12 cellular contexts compared by ENCODE assay signal in the genomic region with DNA sequence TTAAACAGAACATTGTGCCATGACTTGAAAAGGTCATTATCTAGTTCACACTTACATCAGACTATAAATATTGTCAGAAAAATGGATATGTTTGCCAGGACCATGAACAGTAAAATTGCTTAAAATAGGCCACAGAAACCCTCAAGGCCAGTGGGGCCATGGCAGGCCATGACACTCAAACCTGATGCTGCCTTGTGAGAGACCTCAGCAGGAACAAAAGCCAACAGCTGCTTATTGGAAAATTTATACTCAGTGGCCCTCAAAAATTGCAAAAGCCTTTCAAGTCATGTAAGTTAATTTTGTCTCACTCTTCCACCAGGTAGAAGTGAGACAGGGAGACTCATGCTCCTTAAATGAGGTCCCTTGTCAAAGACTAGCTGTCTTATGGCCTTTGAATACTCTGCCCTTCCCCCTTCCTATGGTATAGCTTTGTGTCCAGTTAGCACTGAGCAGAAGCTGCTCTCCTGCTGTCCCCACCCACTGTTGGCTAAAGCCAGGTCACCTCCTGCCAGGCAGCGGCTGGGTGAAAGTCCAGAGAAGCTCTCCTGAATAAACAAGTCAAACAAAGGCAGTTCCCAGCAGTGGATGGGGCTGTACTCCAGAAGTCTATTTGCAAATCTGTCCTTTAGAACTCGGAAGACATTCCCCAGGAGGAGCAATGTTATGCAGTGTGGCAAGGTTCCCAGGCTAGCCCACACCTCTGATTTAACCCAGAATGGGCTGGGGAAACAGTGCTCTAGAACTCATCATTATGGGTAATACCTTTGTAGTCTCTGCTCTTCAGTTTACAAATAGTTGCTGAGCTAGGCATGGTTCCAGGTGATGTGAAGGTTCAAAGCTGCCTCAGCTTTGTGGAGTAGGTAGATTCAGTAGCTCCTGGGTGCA. TPM values are rescaled to one million over a fixed set of nuclear protein-coding genes. Genes with fewer than 3 reads are reported as not detected.
DNase-seq lines count a peak whose midpoint lies in the region; ATAC-seq and TF ChIP-seq lines count a peak whose summit lies in the region.
"Had no signal": no experiment of that assay in that cellular context is flagged by ENCODE, and none has a peak within 500 bp of the region (broad histone marks: within the 10 kb centered on the region; RNA-seq: fewer than 3 reads in every experiment).

No MANE protein-coding gene starts in this region.

- H2BK120ac ChIP-seq in neuronal stem cell (ENCODE audit: low read depth, low read length) = no peak overlapping the region

- H3K9me3 ChIP-seq in Panc1 (ENCODE audit: control insufficient read depth, insufficient read depth, low read depth, low read length) = no peaks in the 10 kb centered on the region
- no peaks in the 10 kb centered on the region for H3K9me3 ChIP-seq in heart left ventricle
- no peaks in the 10 kb centered on the region for H3K9me3 ChIP-seq in neuronal stem cell (replicated peaks in 1 of 2; ENCODE audit: control insufficient read depth in 2 of 2, insufficient read depth in 1 of 2, low read depth in 1 of 2, low read length in 2 of 2)

- H3K36me3 ChIP-seq in Panc1 (ENCODE audit: control insufficient read depth, insufficient read depth, low read length) (no peaks in the 10 kb centered on the region), heart left ventricle (no peaks in the 10 kb centered on the region), neuronal stem cell (replicated peaks in 1 of 2; ENCODE audit: control insufficient read depth in 2 of 2, insufficient read depth in 2 of 2, low read length in 2 of 2) (no peaks in the 10 kb centered on the region)

- CTCF ChIA-PET in Panc1 (lab: Charles Lee) = interaction anchor here (0.8 to 1.4 kb wide), 3 partner anchors 18 to 40 kb away, joined by 3 to 4 read pairs (median 3); no protein-coding TSS in a partner anchor

- H3K4ac ChIP-seq in neuronal stem cell (ENCODE audit: low read length) = no peak overlapping the region

- no peak overlapping the region for H2BK12ac ChIP-seq in neuronal stem cell (ENCODE audit: low read length)

- H4K8ac ChIP-seq in neuronal stem cell (ENCODE audit: low read depth, low read length) = no peak overlapping the region

- H2BK15ac ChIP-seq in neuronal stem cell (ENCODE audit: low read length) = no peak overlapping the region

- peak overlapping the region; percentile 40 for H3K27ac Mint-ChIP-seq in progenitor cell of endocrine pancreas
- H3K27ac Mint-ChIP-seq: activated CD4-positive, alpha-beta T cell treated with anti-CD3 and anti-CD28 coated beads, Interleukin-2, amount 10 ng/mL, durations not matched to agents 7 days and 5 days had no signal

- no peak for TF ChIP-seq POLR2A in heart left ventricle (IDR thresholded peaks at IDR 0.05)

- H3K27me3 ChIP-seq in Panc1 (ENCODE audit: control insufficient read depth, insufficient read depth, low read length) (no peaks in the 10 kb centered on the region), heart left ventricle (no peaks in the 10 kb centered on the region), neuronal stem cell (ENCODE audit: control insufficient read depth in 3 of 3, insufficient read depth in 3 of 3, low read depth in 1 of 3, low read length in 3 of 3) (no peaks in the 10 kb centered on the region)

- no peak overlapping the region for H4K91ac ChIP-seq in neuronal stem cell (ENCODE audit: low read depth, low read length, poor library complexity)

- no peak overlapping the region for H2AFZ ChIP-seq in neuronal stem cell (ENCODE audit: low read length)

- H3K4me3 ChIP-seq in Panc1 (ENCODE audit: low read depth in 2 of 2, low read length in 2 of 2) (no peak overlapping the region), heart left ventricle (no peak overlapping the region), neuronal stem cell (ENCODE audit: low read length in 2 of 2) (no peak overlapping the region)

- H3K4me1 ChIP-seq in Panc1 (ENCODE audit: control insufficient read depth, insufficient read depth, low read length) = peaks cover 61% of the 10 kb centered on the region
- H3K4me1 ChIP-seq in heart left ventricle = peaks cover 0 to 71% (median 31%) of the 10 kb centered on the region in 12 donors
- H3K4me1 ChIP-seq in neuronal stem cell (ENCODE audit: control insufficient read depth in 2 of 2, insufficient read depth in 1 of 2, low read depth in 1 of 2, low read length in 2 of 2) = peaks cover 5 to 10% of the 10 kb centered on the region in 2 donors

- H3K23ac ChIP-seq in neuronal stem cell (ENCODE audit: low read depth, low read length, poor library complexity) = no peak overlapping the region

- DNase-seq in COLO668 (lab: John Stamatoyannopoulos, UW; ENCODE audit: unreplicated experiment) (peak; percentile 51), Panc1 (ENCODE audit: low read depth, low spot score) (no peak), heart left ventricle (peak in 1 of 5 donors; percentile 33), progenitor cell of endocrine pancreas (ENCODE audit: low spot score, unreplicated experiment) (no peak), RKO (ENCODE audit: low spot score) (no peak), NCI-H2171 (lab: John Stamatoyannopoulos, UW) (no peak), neuronal stem cell (ENCODE audit: low spot score) (no peak)
- DNase-seq in activated CD4-positive, alpha-beta T cell treated with anti-CD3 and anti-CD28 coated beads for 4 hours = no peak
- DNase-seq: activated CD4-positive, alpha-beta T cell treated with anti-CD3 and anti-CD28 coated beads, Interleukin-2, amount 10 ng/mL, durations not matched to agents 7 days and 5 days; naive B cell; NCI-H1436 had no signal

- H3K36me3 Mint-ChIP-seq in progenitor cell of endocrine pancreas (ENCODE audit: insufficient read depth) = no peaks in the 10 kb centered on the region
- H3K36me3 Mint-ChIP-seq: naive B cell had no signal

- no peak overlapping the region for H3K4me3 Mint-ChIP-seq in progenitor cell of endocrine pancreas (ENCODE audit: low read depth)
- H3K4me3 Mint-ChIP-seq: activated CD4-positive, alpha-beta T cell treated with anti-CD3 and anti-CD28 coated beads, Interleukin-2, amount 10 ng/mL, durations not matched to agents 7 days and 5 days; naive B cell had no signal

- no peak overlapping the region for H2AK5ac ChIP-seq in neuronal stem cell (ENCODE audit: low read depth, low read length)

- POLR2A ChIA-PET in Panc1 (lab: Charles Lee) = interaction anchor here (0.5 kb wide), 1 partner anchor 21 kb away, joined by 9 read pairs; the partner anchor contains the start of gene ADM

- H3K9me3 Mint-ChIP-seq in progenitor cell of endocrine pancreas (ENCODE audit: low read depth) = no peaks in the 10 kb centered on the region
- H3K9me3 Mint-ChIP-seq: activated CD4-positive, alpha-beta T cell treated with anti-CD3 and anti-CD28 coated beads, Interleukin-2, amount 10 ng/mL, durations not matched to agents 7 days and 5 days; naive B cell had no signal

- no peaks in the 10 kb centered on the region for H3K79me1 ChIP-seq in neuronal stem cell (ENCODE audit: low read depth, low read length)

- ATAC-seq in Panc1 (no peak), heart left ventricle (peak in 3 of 4 donors; percentile 12 to 27 (median 21))

- TF ChIP-seq CTCF in Panc1 (IDR thresholded peaks at IDR 0.05) = no peak
- TF ChIP-seq CTCF in heart left ventricle (IDR thresholded peaks at IDR 0.05) = no peak
- TF ChIP-seq CTCF in progenitor cell of endocrine pancreas (IDR thresholded peaks at IDR 0.05; ENCODE audit: unreplicated experiment) = no peak

- intact Hi-C loops in Panc1 (cut with micrococcal nuclease; ENCODE audit: unreplicated experiment) = loop anchor here (10.0 kb wide), 1 partner anchor 712 kb away; no protein-coding TSS in a partner anchor
- intact Hi-C loops in heart left ventricle (cut with DNase I) = loop anchor here in 5 of 10 donors (5.0 to 10.0 kb wide), 6 partner anchors 41 to 1312 kb away; no protein-coding TSS in a partner anchor

- in situ Hi-C loops in Panc1 (cut with HindIII; ENCODE audit: low pct_unique_long_range_greater_than_20kb, low sequenced_read_pairs) = no loop called here

- no peaks in the 10 kb centered on the region for H3K27me3 Mint-ChIP-seq in progenitor cell of endocrine pancreas

- H3K27ac ChIP-seq in Panc1 (ENCODE audit: low read length) = peak overlapping the region; percentile 90
- peak overlapping the region in 7 of 12 donors; percentile 13 to 79 (median 37) for H3K27ac ChIP-seq in heart left ventricle
- no peak overlapping the region for H3K27ac ChIP-seq in neuronal stem cell (replicated peaks; ENCODE audit: low read length)
- H3K27ac ChIP-seq: RWPE1 had no signal

- 35 to 61% (median 42%) methylated on average over 2 of the region's 2 CpGs for WGBS in heart left ventricle, 4 donors
- WGBS in neuronal stem cell (ENCODE audit: extremely low coverage in 2 of 2, insufficient read length in 2 of 2, insufficient replicate concordance in 1 of 2), 2 donors = no CpG with 5 or more reads among the region's 2 CpGs

- no TSS peak for BruUV-seq in Panc1 (replicated peaks; lab: Mats Ljungman, UMichigan)

- no peak overlapping the region for H3K9ac ChIP-seq in neuronal stem cell (ENCODE audit: low read depth, low read length, poor library complexity)

- H3K4me2 ChIP-seq in neuronal stem cell (ENCODE audit: insufficient read depth, low read length, poor library complexity, severe bottlenecking) = no peak overlapping the region

- H3K18ac ChIP-seq in neuronal stem cell (ENCODE audit: low read length) = no peak overlapping the region

- no peak overlapping the region for H2BK5ac ChIP-seq in neuronal stem cell (ENCODE audit: low read length)

- H3K14ac ChIP-seq in neuronal stem cell (ENCODE audit: low read length) = no peak overlapping the region

- H3K4me1 Mint-ChIP-seq in progenitor cell of endocrine pancreas (ENCODE audit: low read depth) = peaks cover 53% of the 10 kb centered on the region

RNA-seq across cellular contexts. Expression of gene ADM, which starts 21.4 kb away (rescaled TPM):
- 263 TPM for total RNA-seq in Panc1 (2021; ENCODE audit: unreplicated experiment)
- polyA plus RNA-seq in Panc1 (2012; ENCODE audit: insufficient read length) = 316 TPM
- 10 to 100 TPM in 6 of 9 donors, 1 to 10 TPM in 3; 6.9 to 52.4 (median 16.8) TPM for total RNA-seq in heart left ventricle
- polyA plus RNA-seq in heart left ventricle = 100 to 1,000 TPM in 1 of 2 donors, 10 to 100 TPM in 1; 14.6 to 154 TPM
- 8.4 and 9.4 TPM in 2 replicates for total RNA-seq in progenitor cell of endocrine pancreas
- polyA plus RNA-seq in neuronal stem cell (2013, experiment 1 of 2) = 2.9 TPM
- polyA plus RNA-seq in neuronal stem cell (2013, experiment 2 of 2) = 2.6 TPM

RNA-seq across cellular contexts. Expression of gene SBF2, which starts 32.3 kb away (rescaled TPM):
- total RNA-seq in Panc1 (2021; ENCODE audit: unreplicated experiment) = 65.0 TPM
- 30.9 TPM for polyA plus RNA-seq in Panc1 (2012; ENCODE audit: insufficient read length)
- total RNA-seq in heart left ventricle = 10 to 100 TPM; 15.3 to 33.9 (median 21.5) TPM
- 10 to 100 TPM; 10.4 to 12.5 TPM for polyA plus RNA-seq in heart left ventricle
- 43.8 and 44.9 TPM in 2 replicates for total RNA-seq in progenitor cell of endocrine pancreas
- 19.0 TPM for polyA plus RNA-seq in neuronal stem cell (2013, experiment 1 of 2)
- 19.7 TPM for polyA plus RNA-seq in neuronal stem cell (2013, experiment 2 of 2)
